Comparison of ENCODE assay signal across 8 cellular contexts in genomic region chr1:154272217-154272998, GRCh38. TPM values are rescaled to one million over a fixed set of nuclear protein-coding genes. Genes with fewer than 3 reads are reported as not detected.
A peak's percentile ranks its signal among the peaks of the same experiment; 100 is the strongest.
DNase-seq lines count a peak whose midpoint lies in the region; ATAC-seq and TF ChIP-seq lines count a peak whose summit lies in the region.

Gene HAX1, plus strand, starts transcription at chr1:154272629. Its CDS starts 95 bp downstream, at chr1:154272724.

- H3K36me3 ChIP-seq in GM06990 (ENCODE audit: control insufficient read depth, insufficient read depth, low read length) (peaks cover 21% of the 10 kb centered on the region), SK-N-MC (ENCODE audit: insufficient read depth, low read length) (peaks cover 40% of the 10 kb centered on the region), thoracic aorta (peaks cover 28% of the 10 kb centered on the region)

- H3K9ac ChIP-seq in SK-N-MC (ENCODE audit: insufficient read length), result peak within 1 kb of the TSS; percentile 96

- peaks cover 9 to 15% of the 10 kb centered on the region in 2 donors for H3K4me1 ChIP-seq in thoracic aorta (ENCODE audit: control insufficient read depth in 1 of 2, low read depth in 2 of 2)

- H3K4me3 ChIP-seq in GM06990 (replicated peaks; ENCODE audit: low read depth, low read length) (peak within 1 kb of the TSS; percentile 74), HFF-Myc (replicated peaks; ENCODE audit: low read depth, low read length) (peak within 1 kb of the TSS; percentile 100), SK-N-MC (peak within 1 kb of the TSS; percentile 93), thoracic aorta (peak within 1 kb of the TSS; percentile 84)

- peak; percentile 96 for DNase-seq in GM06990 (ENCODE audit: extremely low read depth, insufficient read length)
- peak; percentile 95 for DNase-seq in HFF-Myc (ENCODE audit: extremely low read depth, low read depth)
- DNase-seq in NAMALWA (ENCODE audit: low spot score), result peak; percentile 100
- DNase-seq in SK-N-MC (ENCODE audit: low read depth, low spot score), result peak; percentile 88
- DNase-seq in activated naive CD4-positive, alpha-beta T cell treated with anti-CD3 and anti-CD28 coated beads, Interleukin-2, amount 50 U/mL, for 16 hours, result peak; percentile 97
- DNase-seq in glomerular endothelial cell (ENCODE audit: extremely low read depth, low read depth, low spot score), result peak; percentile 90
- peak; percentile 82 for DNase-seq in omental fat pad (ENCODE audit: low spot score)
- DNase-seq in thoracic aorta (ENCODE audit: low spot score), result peak; percentile 76

- peak within 1 kb of the TSS; percentile 89 for H3K27ac ChIP-seq in SK-N-MC
- peak within 1 kb of the TSS; percentile 77 to 88 for H3K27ac ChIP-seq in thoracic aorta

- H3K27me3 ChIP-seq in GM06990 (replicated peaks; ENCODE audit: control insufficient read depth, insufficient read depth, low read length), result no peaks in the 10 kb centered on the region
- H3K27me3 ChIP-seq in thoracic aorta (replicated peaks; ENCODE audit: insufficient read depth), result no peaks in the 10 kb centered on the region

- TF ChIP-seq CTCF in GM06990 (IDR thresholded peaks at IDR 0.05; ENCODE audit: insufficient read depth, low read length, poor library complexity, severe bottlenecking) (peak; percentile 83), HFF-Myc (IDR thresholded peaks at IDR 0.05; ENCODE audit: low read depth, low read length, missing control alignments) (peak; percentile 76), omental fat pad (IDR thresholded peaks at IDR 0.05) (peak in 1 of 3 donors; percentile 73), thoracic aorta (IDR thresholded peaks at IDR 0.05) (peak; percentile 65)

- ATAC-seq in omental fat pad (ENCODE audit: low FRiP score) (peak; percentile 96), thoracic aorta (ENCODE audit: insufficient number of reproducible peaks, low FRiP score, low read depth) (peak; percentile 77)

- H3K9me3 ChIP-seq in SK-N-MC (ENCODE audit: low read depth, low read length) (no peaks in the 10 kb centered on the region), thoracic aorta (no peaks in the 10 kb centered on the region)

RNA-seq across cellular contexts. Expression of gene HAX1, which starts in this region (rescaled TPM):
- total RNA-seq in glomerular endothelial cell, result 53.8 and 68.1 TPM in 2 replicates
- total RNA-seq in omental fat pad, result 100 to 1,000 TPM in 3 of 4 donors, 10 to 100 TPM in 1; 64.4 to 114 (median 103) TPM
- total RNA-seq in thoracic aorta, result 10 to 100 TPM; 82.4 to 91.4 TPM

Comparison
In these comparisons a context has a peak if more than half of its experiments do, and no peak if none do; other contexts are left out.
1. Peak in every context shown above with its lines: DNase-seq, ATAC-seq, H3K4me3 ChIP-seq and H3K27ac ChIP-seq.